Comparison of ENCODE assay signal across 33 cellular contexts in the genomic region with DNA sequence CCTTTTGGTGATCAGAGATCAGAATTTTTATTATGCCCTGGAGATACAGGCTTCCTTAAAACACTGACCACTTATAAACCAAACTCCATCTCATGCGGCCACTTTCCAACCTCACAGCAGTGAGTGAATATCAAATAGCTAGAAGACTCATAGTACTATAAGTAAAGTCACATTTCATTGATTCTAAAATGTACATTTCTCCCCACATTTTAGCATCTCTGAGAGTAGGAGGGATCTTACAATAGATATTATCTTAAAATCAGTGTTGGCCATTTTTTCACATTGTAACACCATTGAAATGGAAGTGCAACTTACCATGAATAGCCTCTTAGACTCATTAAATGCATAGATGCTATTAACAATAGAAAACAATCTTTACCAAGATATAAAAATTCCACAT. TPM values are rescaled to one million over a fixed set of nuclear protein-coding genes. Genes with fewer than 3 reads are reported as not detected.
"Had no signal": no experiment of that assay in that cellular context is flagged by ENCODE, and none has a peak within 500 bp of the region (broad histone marks: within the 10 kb centered on the region; RNA-seq: fewer than 3 reads in every experiment).

No MANE protein-coding gene starts in this region.

- H3K9me3 ChIP-seq: adrenal gland, body of pancreas, breast epithelium had no signal

- H3K27me3 ChIP-seq: adrenal gland, body of pancreas, brain microvascular endothelial cell had no signal

- H3K27ac ChIP-seq: adrenal gland, body of pancreas, brain microvascular endothelial cell, breast epithelium, VCaP had no signal

- FAIRE-seq: TTC549 had no signal

- H3K4me1 ChIP-seq: adrenal gland, body of pancreas, breast epithelium had no signal

- ATAC-seq: activated CD8-positive, alpha-beta T cell treated with anti-CD3 and anti-CD28 coated beads for 36 hours; activated naive CD4-positive, alpha-beta T cell treated with anti-CD3 and anti-CD28 coated beads, Interleukin-2, amount 50 U/mL, for 72 hours; activated T-cell treated with anti-CD3 and anti-CD28 coated beads, Interleukin-2, amount 50 U/mL, for 4 hours; activated T-cell treated with anti-CD3 and anti-CD28 coated beads, Interleukin-2, amount 50 U/mL, for 72 hours; activated T-helper 17 cell treated with anti-CD3 and anti-CD28 coated beads, Interleukin-2, amount 50 U/mL, for 72 hours; body of pancreas had no signal

- H3K4me3 ChIP-seq: adrenal gland, body of pancreas, breast epithelium had no signal

- DNase-seq: activated B cell treated with CpG ODN at 0.5 μM for 24 hours; activated CD4-positive, alpha-beta memory T cell treated with anti-CD3 and anti-CD28 coated beads for 36 hours; activated CD4-positive, alpha-beta T cell treated with anti-CD3 and anti-CD28 coated beads for 4 hours; activated CD4-positive, alpha-beta T cell treated with anti-CD3 and anti-CD28 coated beads, Interleukin-2, amount 10 ng/mL, durations not matched to agents 24 days and 14 days; activated CD4-positive, alpha-beta T cell treated with anti-CD3 and anti-CD28 coated beads, Interleukin-2, amount 50 U/mL, for 1 hour; activated CD4-positive, alpha-beta T cell treated with anti-CD3 and anti-CD28 coated beads, Interleukin-2, amount 50 U/mL, for 4 hours; activated CD4-positive, CD25-positive, alpha-beta regulatory T cell treated with anti-CD3 and anti-CD28 coated beads, Interleukin-2, amount 50 U/mL, for 72 hours; activated CD8-positive, alpha-beta memory T cell treated with anti-CD3 and anti-CD28 coated beads, Interleukin-2, amount 50 U/mL, for 4 hours; activated CD8-positive, alpha-beta T cell treated with anti-CD3 and anti-CD28 coated beads for 36 hours; activated effector memory CD4-positive, alpha-beta T cell treated with anti-CD3 and anti-CD28 coated beads, Interleukin-2, amount 50 U/mL, for 16 hours; activated gamma-delta T cell treated with Interleukin-2 at 50 U/mL for 16 hours; activated naive CD4-positive, alpha-beta T cell; activated naive CD4-positive, alpha-beta T cell treated with anti-CD3 and anti-CD28 coated beads for 36 hours; activated naive CD4-positive, alpha-beta T cell treated with anti-CD3 and anti-CD28 coated beads, Interleukin-2, amount 50 U/mL, for 16 hours; activated naive CD8-positive, alpha-beta T cell treated with anti-CD3 and anti-CD28 coated beads for 36 hours; activated T-cell treated with anti-CD3 and anti-CD28 coated beads for 4 hours; activated T-cell treated with anti-CD3 and anti-CD28 coated beads, Interleukin-2, amount 50 U/mL, for 1 hour; activated T-cell treated with anti-CD3 and anti-CD28 coated beads, Interleukin-2, amount 50 U/mL, for 4 hours; activated T-cell treated with anti-CD3 and anti-CD28 coated beads, Interleukin-2, amount 50 U/mL, for 72 hours; adrenal gland; amniotic stem cell; aorta; body of pancreas; brain microvascular endothelial cell; central memory CD4-positive, alpha-beta T cell; T-helper 2 cell; T-helper 9 cell had no signal

RNA-seq across cellular contexts. Expression of a gene that starts 17.4 kb away (rescaled TPM):
- total RNA-seq: activated B cell treated with CpG ODN at 0.5 μM for 24 hours; activated T-cell treated with anti-CD3 and anti-CD28 coated beads, Interleukin-2, amount 50 U/mL, for 4 hours; activated T-helper 1 cell treated with anti-CD3 and anti-CD28 coated beads, Interleukin-12 subunit alpha, Interleukin-12 subunit beta, Interleukin-2, Interleukin-4 antibody, amounts not matched to agents 30 ng/mL and 10 ng/mL and 1 ng/mL, durations not matched to agents 14 hours and 24 hours and 36 hours had no signal
